Comparison of ENCODE assay signal across 8 cellular contexts in genomic region chr11:66593303-66593635, GRCh38. TPM values are rescaled to one million over a fixed set of nuclear protein-coding genes. Genes with fewer than 3 reads are reported as not detected.
A peak's percentile ranks its signal among the peaks of the same experiment; 100 is the strongest.
DNase-seq lines count a peak whose midpoint lies in the region; ATAC-seq and TF ChIP-seq lines count a peak whose summit lies in the region.

No MANE protein-coding gene starts in this region.

- WGBS in tibial nerve, 2 donors = 7% methylated on average over 12 of the region's 12 CpGs

- H3K36me3 ChIP-seq in ES-I3 (ENCODE audit: insufficient read depth, low read length) = no peaks in the 10 kb centered on the region
- H3K36me3 ChIP-seq in tibial nerve = no peaks in the 10 kb centered on the region

- peak overlapping the region; percentile 71 for H3K27ac ChIP-seq in angular gyrus (ENCODE audit: low read depth, low read length)
- peak overlapping the region; percentile 33 to 89 (median 86) for H3K27ac ChIP-seq in tibial nerve

- peak overlapping the region; percentile 71 for H3K9ac ChIP-seq in ES-I3 (ENCODE audit: low read depth, low read length)

- DNase-seq in left lobe of liver (ENCODE audit: low spot score) (no peak), tibial nerve (ENCODE audit: low spot score in 2 of 2) (no peak), NCI-H69 (lab: John Stamatoyannopoulos, UW) (no peak), SW 1271 (lab: John Stamatoyannopoulos, UW) (no peak), NCI-H2196 treated with DMSO at 0.1 percent for 48 hours (lab: John Stamatoyannopoulos, UW; ENCODE audit: unreplicated experiment) (no peak)

- H3K27me3 ChIP-seq in tibial nerve = no peaks in the 10 kb centered on the region

- ATAC-seq in HG03025 (IDR thresholded peaks at IDR 0.05; ENCODE audit: low FRiP score, unreplicated experiment) = peak; percentile 12
- ATAC-seq in left lobe of liver = peak; percentile 18

- peak overlapping the region; percentile 37 to 74 (median 66) for H3K4me3 ChIP-seq in tibial nerve

- no peak for TF ChIP-seq CTCF in tibial nerve (IDR thresholded peaks at IDR 0.05)

- TF ChIP-seq EP300 in tibial nerve (IDR thresholded peaks at IDR 0.05) = no peak

- H3K4me1 ChIP-seq in ES-I3 (ENCODE audit: insufficient read depth, low read length) (no peaks in the 10 kb centered on the region), tibial nerve (peaks cover 0 to 38% (median 26%) of the 10 kb centered on the region in 4 donors)

- no peaks in the 10 kb centered on the region; the same call in 1 of the 2 replicates for H3K9me3 ChIP-seq in ES-I3 (ENCODE audit: control insufficient read depth, insufficient read depth, low read length)
- no peaks in the 10 kb centered on the region for H3K9me3 ChIP-seq in tibial nerve

- TF ChIP-seq POLR2A in tibial nerve (IDR thresholded peaks at IDR 0.05) = no peak

RNA-seq across cellular contexts. Expression of gene CCS, which starts 0.3 kb away (rescaled TPM):
- 68.5 TPM for total RNA-seq in left lobe of liver
- 10 to 100 TPM; 33.4 to 54.0 (median 48.6) TPM for total RNA-seq in tibial nerve

RNA-seq across cellular contexts. Expression of gene CCDC87, which starts 0.4 kb away (rescaled TPM):
- total RNA-seq in left lobe of liver = 0.10 TPM
- 1 to 10 TPM in 1 of 4 donors, under 1 TPM in 2, not detected in 1; 0.21 to 1.1 (median 0.30) TPM for total RNA-seq in tibial nerve

RNA-seq across cellular contexts. Expression of gene RBM14, which starts 23.2 kb away (rescaled TPM):
- 31.5 TPM for total RNA-seq in left lobe of liver
- 10 to 100 TPM; 42.4 to 72.6 (median 61.5) TPM for total RNA-seq in tibial nerve

RNA-seq across cellular contexts. Expression of gene CTSF, which starts 24.9 kb away (rescaled TPM):
- total RNA-seq in left lobe of liver (45.5 TPM), tibial nerve (100 to 1,000 TPM; 102 to 322 (median 190) TPM)

RNA-seq across cellular contexts. Expression of gene RBM4, which starts 45.2 kb away (rescaled TPM):
- total RNA-seq in left lobe of liver (36.3 TPM), tibial nerve (10 to 100 TPM; 53.5 to 83.9 (median 57.2) TPM)
